Comparison of ENCODE assay signal across 1 cellular context in genomic region chr1:150259758-150260669, GRCh38.
TF ChIP-seq lines count a peak whose summit lies in the region.

No MANE protein-coding gene starts in this region.

TF ChIP-seq in HepG2, 621 proteins besides CTCF, POLR2A, EP300 and RAD21 (continued from another document and continues in another):
- TF ChIP-seq PAXIP1 (CRISPR knock-in tag; conservative IDR thresholded peaks at IDR 0.05) (peak; percentile 59; the same call in 1 of the 2 replicates), FOXK2 (IDR thresholded peaks at IDR 0.05) (no peak), ZMYM3 (CRISPR knock-in tag; IDR thresholded peaks at IDR 0.05) (0 out of 2 replicates have a peak, but pooled peaks have one; percentile 9), ZNF660 (CRISPR knock-in tag; IDR thresholded peaks at IDR 0.05; ENCODE audit: borderline replicate concordance, low read depth) (no peak), DR1 (CRISPR knock-in tag; IDR thresholded peaks at IDR 0.05) (no peak; the same call in 1 of the 2 replicates), HNF4A (CRISPR knock-in tag; IDR thresholded peaks at IDR 0.05) (0 out of 2 replicates have a peak, but pooled peaks have one; percentile 13), KDM5B (CRISPR knock-in tag; IDR thresholded peaks at IDR 0.05; ENCODE audit: borderline replicate concordance) (peak; percentile 52; the same call in 1 of the 2 replicates), ZKSCAN8 (CRISPR knock-in tag; IDR thresholded peaks at IDR 0.05; ENCODE audit: borderline replicate concordance) (0 out of 2 replicates have a peak, but pooled peaks have one; percentile 24), ZNF574 (CRISPR knock-in tag; IDR thresholded peaks at IDR 0.05) (0 out of 2 replicates have a peak, but pooled peaks have one; percentile 15), SMC3 (IDR thresholded peaks at IDR 0.05; ENCODE audit: low read length) (no peak), ZNF770 (CRISPR knock-in tag; IDR thresholded peaks at IDR 0.05) (peak; percentile 38; the same call in 1 of the 2 replicates), ZNF142 (CRISPR knock-in tag; IDR thresholded peaks at IDR 0.05) (no peak), ZNF276 (CRISPR knock-in tag; IDR thresholded peaks at IDR 0.05; ENCODE audit: low read depth) (peak; percentile 44; the same call in 1 of the 2 replicates), ZBTB34 (CRISPR knock-in tag; IDR thresholded peaks at IDR 0.05) (no peak), DMTF1 (CRISPR knock-in tag; IDR thresholded peaks at IDR 0.05) (no peak), ZNF687 (CRISPR knock-in tag; IDR thresholded peaks at IDR 0.05) (peak; percentile 53), NR1H2 (CRISPR knock-in tag; IDR thresholded peaks at IDR 0.05; ENCODE audit: borderline replicate concordance, low read depth) (no peak), ZNF580 (CRISPR knock-in tag; IDR thresholded peaks at IDR 0.05; ENCODE audit: borderline replicate concordance, low read depth) (peak; percentile 16; the same call in 1 of the 2 replicates)
